1 cellular context compared by ENCODE assay signal in genomic region chr11:13924801-13925327, GRCh38.
TF ChIP-seq lines count a peak whose summit lies in the region.

No MANE protein-coding gene starts in this region.

TF ChIP-seq in K562, 482 proteins besides CTCF, POLR2A, EP300 and RAD21 (continued from another document and continues in another):
- TF ChIP-seq RFX5 (IDR thresholded peaks at IDR 0.05; ENCODE audit: low read depth, low read length) (no peak), RNF219 (CRISPR knock-in tag; IDR thresholded peaks at IDR 0.05) (no peak), CREM (IDR thresholded peaks at IDR 0.05; ENCODE audit: low read depth) (peak; percentile 47), AFF4 (CRISPR knock-in tag; IDR thresholded peaks at IDR 0.05) (no peak), ZNF639 (CRISPR knock-in tag; conservative IDR thresholded peaks at IDR 0.05 in 1 of 2, IDR thresholded peaks at IDR 0.05 in 1 of 2) (no peak), NRF1 (conservative IDR thresholded peaks at IDR 0.05 in 1 of 2, IDR thresholded peaks at IDR 0.05 in 1 of 2) (peak; percentile 76 to 79), CEBPG (CRISPR knock-in tag; IDR thresholded peaks at IDR 0.05) (peak; percentile 91), CEBPG (tag; conservative IDR thresholded peaks at IDR 0.05 in 1 of 2, IDR thresholded peaks at IDR 0.05 in 1 of 2) (peak; percentile 93 to 96), TCFL5 (CRISPR knock-in tag; conservative IDR thresholded peaks at IDR 0.05) (no peak), PURB (CRISPR knock-in tag; IDR thresholded peaks at IDR 0.05; ENCODE audit: low read depth) (no peak), CCNT2 (IDR thresholded peaks at IDR 0.05; ENCODE audit: borderline replicate concordance, extremely low read depth, insufficient read length, low read depth, low read length) (no peak), ETS1 (conservative IDR thresholded peaks at IDR 0.05; ENCODE audit: control insufficient read depth, low read depth, low read length) (no peak), ZNF449 (CRISPR knock-in tag; IDR thresholded peaks at IDR 0.05) (0 out of 2 replicates have a peak, but pooled peaks have one; percentile 27), CREB3L1 (IDR thresholded peaks at IDR 0.05; ENCODE audit: borderline replicate concordance, low read depth) (no peak), HOMEZ (CRISPR knock-in tag; IDR thresholded peaks at IDR 0.05) (no peak), PHF8 (IDR thresholded peaks at IDR 0.05; ENCODE audit: borderline replicate concordance, low read length) (no peak), ZBTB49 (CRISPR knock-in tag; IDR thresholded peaks at IDR 0.05; ENCODE audit: borderline replicate concordance) (no peak), ERF (CRISPR knock-in tag; IDR thresholded peaks at IDR 0.05) (no peak), IRF9 (tag; IDR thresholded peaks at IDR 0.05) (no peak), ILK (tag; IDR thresholded peaks at IDR 0.05; ENCODE audit: borderline replicate concordance, low read depth) (no peak), RBM34 (IDR thresholded peaks at IDR 0.05; ENCODE audit: borderline replicate concordance, insufficient read depth, low read length) (no peak), SMAD3 (CRISPR knock-in tag; conservative IDR thresholded peaks at IDR 0.05) (0 out of 2 replicates have a peak, but pooled peaks have one; percentile 67), HEY1 (CRISPR knock-in tag; IDR thresholded peaks at IDR 0.05; ENCODE audit: borderline replicate concordance) (no peak), TFAP4 (CRISPR knock-in tag; IDR thresholded peaks at IDR 0.05; ENCODE audit: borderline replicate concordance) (no peak), RERE (CRISPR knock-in tag; IDR thresholded peaks at IDR 0.05; ENCODE audit: borderline replicate concordance) (no peak)
